In genomic region chr14:20836668-20837338, GRCh38 we compare ENCODE assay signal across 9 cellular contexts. TPM values are rescaled to one million over a fixed set of nuclear protein-coding genes. Genes with fewer than 3 reads are reported as not detected.
DNase-seq lines count a peak whose midpoint lies in the region; FAIRE-seq and TF ChIP-seq lines count a peak whose summit lies in the region.
"Had no signal": no experiment of that assay in that cellular context is flagged by ENCODE, and none has a peak within 500 bp of the region (broad histone marks: within the 10 kb centered on the region; RNA-seq: fewer than 3 reads in every experiment).

No MANE protein-coding gene starts in this region.

- no peak overlapping the region for H3K4me2 ChIP-seq in OCI-LY1 (ENCODE audit: low read length)

- intact Hi-C loops in posterior vena cava (cut with DNase I) = no loop called here

- no peaks in the 10 kb centered on the region for H3K4me1 Mint-ChIP-seq in activated CD4-positive, alpha-beta T cell treated with anti-CD3 and anti-CD28 coated beads, Interleukin-2, amount 10 ng/mL, durations not matched to agents 7 days and 5 days

- no peak overlapping the region for H3K27ac ChIP-seq in OCI-LY1 (ENCODE audit: low read depth, low read length, poor library complexity, severe bottlenecking)
- H3K27ac ChIP-seq: HL-60 had no signal

- POLR2A ChIA-PET in activated CD4-positive, alpha-beta T cell treated with anti-CD3 and anti-CD28 coated beads, Interleukin-2, amount 10 ng/mL, durations not matched to agents 7 days and 5 days (lab: Charles Lee) = no interaction called here

- FAIRE-seq in GM12891 (lab: Jason Lieb, UNC) = no peak

- H3K27me3 Mint-ChIP-seq in activated CD4-positive, alpha-beta T cell treated with anti-CD3 and anti-CD28 coated beads, Interleukin-2, amount 10 ng/mL, durations not matched to agents 7 days and 5 days = no peaks in the 10 kb centered on the region

- no peak overlapping the region for H2AFZ ChIP-seq in OCI-LY1 (ENCODE audit: low read length)

- H3K9me2 ChIP-seq in OCI-LY1 (ENCODE audit: low read depth, low read length) = no peaks in the 10 kb centered on the region

- no peaks in the 10 kb centered on the region for H3K27me3 ChIP-seq in OCI-LY1 (ENCODE audit: insufficient read depth, low read length)

- no peak for TF ChIP-seq POLR2A in GM12891 (IDR thresholded peaks at IDR 0.05; ENCODE audit: low read depth, low read length)

- no peak overlapping the region for H3K9ac ChIP-seq in OCI-LY1 (ENCODE audit: low read length)

- no peaks in the 10 kb centered on the region for H3K36me3 Mint-ChIP-seq in activated CD4-positive, alpha-beta T cell treated with anti-CD3 and anti-CD28 coated beads, Interleukin-2, amount 10 ng/mL, durations not matched to agents 7 days and 5 days (ENCODE audit: low read depth)

- H3K27ac Mint-ChIP-seq in activated CD4-positive, alpha-beta T cell treated with anti-CD3 and anti-CD28 coated beads, Interleukin-2, amount 10 ng/mL, durations not matched to agents 7 days and 5 days = no peak overlapping the region

- no peaks in the 10 kb centered on the region for H3K4me1 ChIP-seq in OCI-LY1 (ENCODE audit: insufficient read depth, low read length, severe bottlenecking)

- DNase-seq in EL (peak; percentile 10), fibroblast of mammary gland (ENCODE audit: low read depth) (peak; percentile 54), pons (ENCODE audit: low spot score) (peak; percentile 78), posterior vena cava (ENCODE audit: low spot score) (no peak), mucosa of gallbladder (ENCODE audit: low spot score) (no peak), GM12891 (ENCODE audit: insufficient read length, low spot score) (no peak)
- no peak for DNase-seq in activated CD4-positive, alpha-beta T cell treated with anti-CD3 and anti-CD28 coated beads, Interleukin-2, amount 10 ng/mL, durations not matched to agents 7 days and 5 days

- TF ChIP-seq CTCF in OCI-LY1 (IDR thresholded peaks at IDR 0.05; ENCODE audit: low read length) (peak; percentile 16; the same call in 1 of the 2 replicates), fibroblast of mammary gland (conservative IDR thresholded peaks at IDR 0.05; ENCODE audit: control insufficient read depth, insufficient read depth, low read depth, low read length) (peak; percentile 49)

- H3K4me3 Mint-ChIP-seq in activated CD4-positive, alpha-beta T cell treated with anti-CD3 and anti-CD28 coated beads, Interleukin-2, amount 10 ng/mL, durations not matched to agents 7 days and 5 days = no peak overlapping the region

- H3K9me3 ChIP-seq in OCI-LY1 (ENCODE audit: low read length) = no peaks in the 10 kb centered on the region

- H3K4me3 ChIP-seq in OCI-LY1 (ENCODE audit: low read depth, low read length, poor library complexity, severe bottlenecking) (no peak overlapping the region), fibroblast of mammary gland (ENCODE audit: control insufficient read depth, low read depth, low read length) (no peak overlapping the region)

- CTCF ChIA-PET in activated CD4-positive, alpha-beta T cell treated with anti-CD3 and anti-CD28 coated beads, Interleukin-2, amount 10 ng/mL, durations not matched to agents 7 days and 5 days (lab: Charles Lee) = no interaction called here

- no peaks in the 10 kb centered on the region for H4K20me1 ChIP-seq in OCI-LY1 (ENCODE audit: insufficient read depth, low read length)

- no peaks in the 10 kb centered on the region for H3K36me3 ChIP-seq in OCI-LY1 (ENCODE audit: insufficient read depth, low read length)

- no peaks in the 10 kb centered on the region for H3K9me3 Mint-ChIP-seq in activated CD4-positive, alpha-beta T cell treated with anti-CD3 and anti-CD28 coated beads, Interleukin-2, amount 10 ng/mL, durations not matched to agents 7 days and 5 days

- no peaks in the 10 kb centered on the region for H3K79me2 ChIP-seq in OCI-LY1 (ENCODE audit: insufficient read depth, low read length)

- H3F3A ChIP-seq in OCI-LY1 (ENCODE audit: insufficient read depth, low read length) = no peaks in the 10 kb centered on the region

TF ChIP-seq in GM12891, 5 proteins besides CTCF, POLR2A, EP300 and RAD21:
- TF ChIP-seq SPI1 (IDR thresholded peaks at IDR 0.05; ENCODE audit: low read depth, low read length) (no peak), TAF1 (IDR thresholded peaks at IDR 0.05; ENCODE audit: low read depth, low read length) (no peak), POLR2AphosphoS5 (IDR thresholded peaks at IDR 0.05; ENCODE audit: low read depth, low read length) (no peak)

RNA-seq across cellular contexts. Expression of gene RNASE1, which starts 34.2 kb away (rescaled TPM):
- total RNA-seq in posterior vena cava (100 to 1,000 TPM; 222 to 363 TPM), mucosa of gallbladder (609 TPM)
- total RNA-seq in activated CD4-positive, alpha-beta T cell treated with anti-CD3 and anti-CD28 coated beads, Interleukin-2, amount 10 ng/mL, durations not matched to agents 7 days and 5 days = not detected
- polyA plus RNA-seq in GM12891 (2012; ENCODE audit: low read depth, missing spikeins) = 0.10 TPM

RNA-seq across cellular contexts. Expression of gene RNASE3, which starts 54.4 kb away (rescaled TPM):
- total RNA-seq in posterior vena cava (under 1 TPM; 0.48 to 0.60 TPM), mucosa of gallbladder (0.52 TPM)
- not detected for total RNA-seq in activated CD4-positive, alpha-beta T cell treated with anti-CD3 and anti-CD28 coated beads, Interleukin-2, amount 10 ng/mL, durations not matched to agents 7 days and 5 days
- polyA plus RNA-seq in GM12891 (2012; ENCODE audit: low read depth, missing spikeins) = not detected

RNA-seq across cellular contexts. Expression of gene RNASE6, which starts 55.7 kb away (rescaled TPM):
- 10 to 100 TPM in 1 of 2 donors, 1 to 10 TPM in 1; 7.0 to 16.3 TPM for total RNA-seq in posterior vena cava
- 1 to 10 TPM; 2.4 TPM for total RNA-seq in activated CD4-positive, alpha-beta T cell treated with anti-CD3 and anti-CD28 coated beads, Interleukin-2, amount 10 ng/mL, durations not matched to agents 7 days and 5 days
- 17.3 TPM for total RNA-seq in mucosa of gallbladder
- polyA plus RNA-seq in GM12891 (2012; ENCODE audit: low read depth, missing spikeins) = 31.0 TPM

Comparison
In these comparisons a context has a peak if more than half of its experiments do, and no peak if none do; other contexts are left out.
1. DNase-seq: peak in EL (single experiment), fibroblast of mammary gland (single experiment) and pons (single experiment); none in posterior vena cava (single experiment), activated CD4-positive, alpha-beta T cell treated with anti-CD3 and anti-CD28 coated beads, Interleukin-2, amount 10 ng/mL, durations not matched to agents 7 days and 5 days (single experiment), mucosa of gallbladder (single experiment) and GM12891 (single experiment).
2. RNA of gene RNASE1, which starts 34.2 kb away (total RNA-seq): 609 TPM in mucosa of gallbladder (single experiment) and 222 to 363 TPM in posterior vena cava; not detected in activated CD4-positive, alpha-beta T cell treated with anti-CD3 and anti-CD28 coated beads, Interleukin-2, amount 10 ng/mL, durations not matched to agents 7 days and 5 days; every median in the first group is over 100 times any median in the second.